Comparison of ENCODE assay signal across 17 cellular contexts in the genomic region with DNA sequence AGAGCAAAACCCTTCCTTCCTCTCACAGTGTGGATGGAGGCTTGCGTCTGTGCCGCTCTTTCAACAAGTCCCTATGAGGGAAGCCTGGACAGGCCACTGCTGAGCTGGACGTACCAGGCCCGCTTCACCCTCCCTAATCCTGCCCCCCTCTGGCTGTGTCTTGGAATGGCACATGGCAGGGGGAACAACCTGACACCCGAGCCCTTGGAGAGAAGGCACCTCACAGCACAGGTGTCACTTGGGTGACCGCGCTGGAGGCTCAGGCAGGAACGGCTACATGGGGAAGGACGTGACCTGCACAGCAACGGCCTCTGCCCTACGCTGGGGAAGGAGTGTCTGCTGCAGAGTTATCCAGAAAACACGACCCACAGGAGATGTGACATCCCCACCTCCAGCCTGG. TPM values are rescaled to one million over a fixed set of nuclear protein-coding genes. Genes with fewer than 3 reads are reported as not detected.
DNase-seq lines count a peak whose midpoint lies in the region; ATAC-seq and TF ChIP-seq lines count a peak whose summit lies in the region.
"Had no signal": no experiment of that assay in that cellular context is flagged by ENCODE, and none has a peak within 500 bp of the region (broad histone marks: within the 10 kb centered on the region; RNA-seq: fewer than 3 reads in every experiment).

No MANE protein-coding gene starts in this region.

- H3K27ac Mint-ChIP-seq in nephron progenitor cell = no peak overlapping the region
- H3K27ac Mint-ChIP-seq: activated CD8-positive, alpha-beta T cell treated with anti-CD3 and anti-CD28 coated beads, Interleukin-2, amount 10 ng/mL, durations not matched to agents 7 days and 5 days; T-cell had no signal

- no peaks in the 10 kb centered on the region for H3K27me3 Mint-ChIP-seq in nephron progenitor cell (ENCODE audit: low read depth, poor library complexity)
- H3K27me3 Mint-ChIP-seq: T-cell had no signal

- H3K4me3 ChIP-seq in stomach (no peak overlapping the region), body of pancreas (no peak overlapping the region)
- H3K4me3 ChIP-seq: gastroesophageal sphincter, left lung, transverse colon had no signal

- peak; percentile 27 for DNase-seq in GM03348 (ENCODE audit: low spot score)
- DNase-seq in dermis blood vessel endothelial cell = peak; percentile 35
- peak; percentile 23 for DNase-seq in nephron progenitor cell
- no peak for DNase-seq in stomach
- no peak for DNase-seq in HuH-7 (ENCODE audit: low spot score)
- no peak for DNase-seq in NCI-H1436 (lab: John Stamatoyannopoulos, UW)
- DNase-seq in body of pancreas = no peak
- DNase-seq: activated CD8-positive, alpha-beta T cell treated with anti-CD3 and anti-CD28 coated beads, Interleukin-2, amount 10 ng/mL, durations not matched to agents 7 days and 5 days; activated naive CD4-positive, alpha-beta T cell treated with anti-CD3 and anti-CD28 coated beads, Interleukin-2, amount 50 U/mL, for 16 hours; DMS153; NCI-H2171 treated with DMSO at 0.1 percent for 48 hours; T-cell; transverse colon had no signal

- 78 to 90% (median 82%) methylated on average over 8 to 12 of the region's 12 CpGs for WGBS in stomach, 5 donors
- 85 to 94% methylated on average over 5 to 12 of the region's 12 CpGs for WGBS in body of pancreas, 2 donors

- ATAC-seq in body of pancreas = no peak
- ATAC-seq: activated CD8-positive, alpha-beta T cell treated with anti-CD3 and anti-CD28 coated beads, Interleukin-2, amount 10 ng/mL, durations not matched to agents 7 days and 5 days; gastroesophageal sphincter; left lung; T-cell had no signal

- H3K36me3 Mint-ChIP-seq in nephron progenitor cell (ENCODE audit: low read depth) = peaks cover 9% of the 10 kb centered on the region

- H3K27ac ChIP-seq in stomach (no peak overlapping the region), body of pancreas (no peak overlapping the region)
- H3K27ac ChIP-seq: gastroesophageal sphincter, KMS-11, left lung, transverse colon had no signal

- no peaks in the 10 kb centered on the region for H3K9me3 Mint-ChIP-seq in nephron progenitor cell
- H3K9me3 Mint-ChIP-seq: T-cell had no signal

- TF ChIP-seq RAD21 in Ishikawa (IDR thresholded peaks at IDR 0.05; ENCODE audit: low read depth) = peak; percentile 22; the same call in 1 of the 2 replicates

- H3K27me3 ChIP-seq in stomach (no peaks in the 10 kb centered on the region), body of pancreas (no peaks in the 10 kb centered on the region)
- H3K27me3 ChIP-seq: gastroesophageal sphincter, left lung, transverse colon had no signal

- H3K4me1 Mint-ChIP-seq in nephron progenitor cell = peaks cover 32% of the 10 kb centered on the region

- H3K9me3 ChIP-seq in stomach (no peaks in the 10 kb centered on the region), body of pancreas (no peaks in the 10 kb centered on the region)
- H3K9me3 ChIP-seq: gastroesophageal sphincter, left lung, transverse colon had no signal

- TF ChIP-seq POLR2A in stomach (IDR thresholded peaks at IDR 0.05) (no peak), body of pancreas (IDR thresholded peaks at IDR 0.05) (no peak)

- peaks cover 39 to 76% (median 58%) of the 10 kb centered on the region in 4 donors for H3K4me1 ChIP-seq in stomach
- H3K4me1 ChIP-seq in body of pancreas = peaks cover 61% of the 10 kb centered on the region

- H3K4me3 Mint-ChIP-seq in nephron progenitor cell = no peak overlapping the region
- H3K4me3 Mint-ChIP-seq: activated CD8-positive, alpha-beta T cell treated with anti-CD3 and anti-CD28 coated beads, Interleukin-2, amount 10 ng/mL, durations not matched to agents 7 days and 5 days; T-cell had no signal

- intact Hi-C loops in stomach (cut with DNase I; ENCODE audit: low total_unique reads) = no loop called here
- intact Hi-C loops in body of pancreas (cut with DNase I) = no loop called here

- TF ChIP-seq CTCF in nephron progenitor cell (IDR thresholded peaks at IDR 0.05) (no peak), stomach (IDR thresholded peaks at IDR 0.05) (no peak), body of pancreas (IDR thresholded peaks at IDR 0.05) (no peak)

- no peak for TF ChIP-seq EP300 in Ishikawa (IDR thresholded peaks at IDR 0.05; ENCODE audit: borderline replicate concordance)
- TF ChIP-seq EP300 in stomach (IDR thresholded peaks at IDR 0.05) = no peak

- peaks cover 3 to 49% (median 39%) of the 10 kb centered on the region in 4 donors for H3K36me3 ChIP-seq in stomach
- no peaks in the 10 kb centered on the region for H3K36me3 ChIP-seq in body of pancreas (replicated peaks in 1 of 2; ENCODE audit: insufficient read depth in 1 of 2, low read depth in 2 of 2)

TF ChIP-seq in Ishikawa, 13 proteins besides CTCF, POLR2A, EP300 and RAD21:
- TF ChIP-seq, protein P1, sequence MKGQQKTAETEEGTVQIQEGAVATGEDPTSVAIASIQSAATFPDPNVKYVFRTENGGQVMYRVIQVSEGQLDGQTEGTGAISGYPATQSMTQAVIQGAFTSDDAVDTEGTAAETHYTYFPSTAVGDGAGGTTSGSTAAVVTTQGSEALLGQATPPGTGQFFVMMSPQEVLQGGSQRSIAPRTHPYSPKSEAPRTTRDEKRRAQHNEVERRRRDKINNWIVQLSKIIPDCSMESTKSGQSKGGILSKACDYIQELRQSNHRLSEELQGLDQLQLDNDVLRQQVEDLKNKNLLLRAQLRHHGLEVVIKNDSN (IDR thresholded peaks at IDR 0.05) = no peak
- TF ChIP-seq EGR1 (IDR thresholded peaks at IDR 0.05) = no peak
- TF ChIP-seq, protein P2, sequence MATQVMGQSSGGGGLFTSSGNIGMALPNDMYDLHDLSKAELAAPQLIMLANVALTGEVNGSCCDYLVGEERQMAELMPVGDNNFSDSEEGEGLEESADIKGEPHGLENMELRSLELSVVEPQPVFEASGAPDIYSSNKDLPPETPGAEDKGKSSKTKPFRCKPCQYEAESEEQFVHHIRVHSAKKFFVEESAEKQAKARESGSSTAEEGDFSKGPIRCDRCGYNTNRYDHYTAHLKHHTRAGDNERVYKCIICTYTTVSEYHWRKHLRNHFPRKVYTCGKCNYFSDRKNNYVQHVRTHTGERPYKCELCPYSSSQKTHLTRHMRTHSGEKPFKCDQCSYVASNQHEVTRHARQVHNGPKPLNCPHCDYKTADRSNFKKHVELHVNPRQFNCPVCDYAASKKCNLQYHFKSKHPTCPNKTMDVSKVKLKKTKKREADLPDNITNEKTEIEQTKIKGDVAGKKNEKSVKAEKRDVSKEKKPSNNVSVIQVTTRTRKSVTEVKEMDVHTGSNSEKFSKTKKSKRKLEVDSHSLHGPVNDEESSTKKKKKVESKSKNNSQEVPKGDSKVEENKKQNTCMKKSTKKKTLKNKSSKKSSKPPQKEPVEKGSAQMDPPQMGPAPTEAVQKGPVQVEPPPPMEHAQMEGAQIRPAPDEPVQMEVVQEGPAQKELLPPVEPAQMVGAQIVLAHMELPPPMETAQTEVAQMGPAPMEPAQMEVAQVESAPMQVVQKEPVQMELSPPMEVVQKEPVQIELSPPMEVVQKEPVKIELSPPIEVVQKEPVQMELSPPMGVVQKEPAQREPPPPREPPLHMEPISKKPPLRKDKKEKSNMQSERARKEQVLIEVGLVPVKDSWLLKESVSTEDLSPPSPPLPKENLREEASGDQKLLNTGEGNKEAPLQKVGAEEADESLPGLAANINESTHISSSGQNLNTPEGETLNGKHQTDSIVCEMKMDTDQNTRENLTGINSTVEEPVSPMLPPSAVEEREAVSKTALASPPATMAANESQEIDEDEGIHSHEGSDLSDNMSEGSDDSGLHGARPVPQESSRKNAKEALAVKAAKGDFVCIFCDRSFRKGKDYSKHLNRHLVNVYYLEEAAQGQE (IDR thresholded peaks at IDR 0.05; ENCODE audit: low read depth) = no peak
- no peak for TF ChIP-seq CREB1 (IDR thresholded peaks at IDR 0.05; ENCODE audit: low read depth)
- TF ChIP-seq, protein P3, sequence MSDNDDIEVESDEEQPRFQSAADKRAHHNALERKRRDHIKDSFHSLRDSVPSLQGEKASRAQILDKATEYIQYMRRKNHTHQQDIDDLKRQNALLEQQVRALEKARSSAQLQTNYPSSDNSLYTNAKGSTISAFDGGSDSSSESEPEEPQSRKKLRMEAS (IDR thresholded peaks at IDR 0.05) = no peak
- TF ChIP-seq TAF1 (IDR thresholded peaks at IDR 0.05; ENCODE audit: low read depth) = no peak
- TF ChIP-seq CEBPB (IDR thresholded peaks at IDR 0.05) = no peak
- TF ChIP-seq ZBTB7A (IDR thresholded peaks at IDR 0.05; ENCODE audit: low read depth) = no peak

RNA-seq across cellular contexts. Expression of a gene that starts 11.0 kb away (rescaled TPM):
- total RNA-seq in dermis blood vessel endothelial cell = 40.7 and 46.0 TPM in 2 replicates
- total RNA-seq in stomach = 10 to 100 TPM; 28.6 to 54.2 (median 42.6) TPM
- polyA plus RNA-seq in stomach = 10 to 100 TPM; 25.2 to 44.9 (median 35.7) TPM
- total RNA-seq in body of pancreas = 10 to 100 TPM; 15.8 to 20.8 TPM

RNA-seq across cellular contexts. Expression of a gene that starts 54.1 kb away (rescaled TPM):
- 132 and 165 TPM in 2 replicates for total RNA-seq in dermis blood vessel endothelial cell
- total RNA-seq in stomach = 100 to 1,000 TPM in 4 of 5 donors, 10 to 100 TPM in 1; 80.5 to 438 (median 181) TPM
- polyA plus RNA-seq in stomach = 10 to 100 TPM; 61.3 to 82.7 (median 77.5) TPM
- 10 to 100 TPM; 45.9 to 57.7 TPM for total RNA-seq in body of pancreas

Comparison
In these comparisons a context has a peak if more than half of its experiments do, and no peak if none do; other contexts are left out.
1. DNase-seq: peak in GM03348 (single experiment), dermis blood vessel endothelial cell (single experiment) and nephron progenitor cell (single experiment); none in stomach (single experiment), HuH-7 (single experiment), NCI-H1436 (single experiment) and body of pancreas (0 of 4).